In the genomic region with DNA sequence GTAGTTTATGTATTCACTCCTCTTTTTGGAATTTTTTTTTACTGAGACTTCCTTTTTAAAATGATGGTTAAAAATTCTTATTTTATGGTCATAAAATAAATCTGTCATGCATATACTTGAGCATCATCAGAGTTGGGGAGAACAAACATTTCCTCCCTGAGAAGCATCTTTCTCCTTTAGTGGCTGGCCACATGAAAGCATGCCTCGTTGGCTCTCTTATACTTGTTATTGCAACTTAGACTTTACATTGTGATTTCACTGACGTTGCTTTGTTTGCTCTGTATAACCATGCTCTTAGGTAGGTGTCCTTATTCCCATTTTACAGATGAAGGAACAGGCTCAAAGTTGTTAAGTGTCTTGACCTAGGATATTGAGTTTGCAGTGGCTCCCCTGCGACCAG, we compare ENCODE assay signal across 16 cellular contexts. TPM values are rescaled to one million over a fixed set of nuclear protein-coding genes. Genes with fewer than 3 reads are reported as not detected.
A peak's percentile ranks its signal among the peaks of the same experiment; 100 is the strongest.
DNase-seq lines count a peak whose midpoint lies in the region; ATAC-seq and TF ChIP-seq lines count a peak whose summit lies in the region.
"Had no signal": no experiment of that assay in that cellular context is flagged by ENCODE, and none has a peak within 500 bp of the region (broad histone marks: within the 10 kb centered on the region; RNA-seq: fewer than 3 reads in every experiment).

No MANE protein-coding gene starts in this region.

- no peaks in the 10 kb centered on the region for H3K27me3 ChIP-seq in Karpas-422 (ENCODE audit: low read length)
- H3K27me3 ChIP-seq: BLaER1 treated with 17β-estradiol and CSF1 and Interleukin-3, amounts not matched to agents 10 nM and 100 nM had no signal

- peak overlapping the region; percentile 10 for H3K4me2 ChIP-seq in Karpas-422 (ENCODE audit: low read depth, low read length, poor library complexity, severe bottlenecking)
- H3K4me2 ChIP-seq: A549; BLaER1 treated with 17β-estradiol and CSF1 and Interleukin-3, amounts not matched to agents 10 nM and 100 nM had no signal

- H3K36me3 Mint-ChIP-seq in activated CD4-positive, alpha-beta T cell treated with anti-CD3 and anti-CD28 coated beads, Interleukin-2, amount 10 ng/mL, durations not matched to agents 7 days and 5 days (ENCODE audit: low read depth), result peaks cover 5% of the 10 kb centered on the region
- H3K36me3 Mint-ChIP-seq in activated CD4-positive, alpha-beta T cell treated with anti-CD3 and anti-CD28 coated beads, Interleukin-2, amount 10 ng/mL, durations not matched to agents 24 days and 14 days (ENCODE audit: low read depth), result peaks cover 2% of the 10 kb centered on the region

- H3K9ac ChIP-seq in Karpas-422 (ENCODE audit: low read length), result no peak overlapping the region
- H3K9ac ChIP-seq: BLaER1 treated with 17β-estradiol and CSF1 and Interleukin-3, amounts not matched to agents 10 nM and 100 nM had no signal

- no peak overlapping the region for H3K4me3 ChIP-seq in Karpas-422 (ENCODE audit: low read length)
- H3K4me3 ChIP-seq: A549; BLaER1 treated with 17β-estradiol and CSF1 and Interleukin-3, amounts not matched to agents 10 nM and 100 nM had no signal

- CTCF ChIA-PET in activated CD4-positive, alpha-beta T cell treated with anti-CD3 and anti-CD28 coated beads, Interleukin-2, amount 10 ng/mL, durations not matched to agents 7 days and 5 days (lab: Charles Lee), result interaction anchor here (0.7 kb wide), 1 partner anchor 483 kb away, joined by 5 read pairs; no protein-coding TSS in a partner anchor

- no peaks in the 10 kb centered on the region for H3K9me3 Mint-ChIP-seq in activated CD4-positive, alpha-beta T cell treated with anti-CD3 and anti-CD28 coated beads, Interleukin-2, amount 10 ng/mL, durations not matched to agents 7 days and 5 days
- H3K9me3 Mint-ChIP-seq in activated CD4-positive, alpha-beta T cell treated with anti-CD3 and anti-CD28 coated beads, Interleukin-2, amount 10 ng/mL, durations not matched to agents 24 days and 14 days, result no peaks in the 10 kb centered on the region
- H3K9me3 Mint-ChIP-seq: CD4-positive, alpha-beta memory T cell had no signal

- DNase-seq in activated CD4-positive, alpha-beta T cell treated with anti-CD3 and anti-CD28 coated beads, Interleukin-2, amount 10 ng/mL, durations not matched to agents 7 days and 5 days, result no peak
- DNase-seq in activated CD4-positive, alpha-beta T cell treated with anti-CD3 and anti-CD28 coated beads, Interleukin-2, amount 10 ng/mL, durations not matched to agents 24 days and 14 days, result no peak
- DNase-seq in Karpas-422, result no peak
- DNase-seq in GM20000 (ENCODE audit: low spot score), result no peak
- DNase-seq: AML-193; Caco-2; Calu3; CD4-positive, alpha-beta memory T cell; DMS79 treated with DMSO at 0.1 percent for 48 hours; GF-D8 had no signal

- POLR2A ChIA-PET in activated CD4-positive, alpha-beta T cell treated with anti-CD3 and anti-CD28 coated beads, Interleukin-2, amount 10 ng/mL, durations not matched to agents 7 days and 5 days (lab: Charles Lee), result no interaction called here

- H3K27ac ChIP-seq in Karpas-422 (ENCODE audit: low read length), result no peak overlapping the region; the same call in 1 of the 2 replicates
- H3K27ac ChIP-seq: 22Rv1; A549; BLaER1 treated with 17β-estradiol and CSF1 and Interleukin-3, amounts not matched to agents 10 nM and 100 nM; C4-2B had no signal

- peaks cover 22% of the 10 kb centered on the region for H3K4me1 ChIP-seq in Karpas-422 (ENCODE audit: low read length)
- H3K4me1 ChIP-seq: A549; BLaER1 treated with 17β-estradiol and CSF1 and Interleukin-3, amounts not matched to agents 10 nM and 100 nM; Caco-2 had no signal

- peak overlapping the region; percentile 2 for H3K27ac Mint-ChIP-seq in activated CD4-positive, alpha-beta T cell treated with anti-CD3 and anti-CD28 coated beads, Interleukin-2, amount 10 ng/mL, durations not matched to agents 7 days and 5 days
- no peak overlapping the region for H3K27ac Mint-ChIP-seq in activated CD4-positive, alpha-beta T cell treated with anti-CD3 and anti-CD28 coated beads, Interleukin-2, amount 10 ng/mL, durations not matched to agents 24 days and 14 days
- H3K27ac Mint-ChIP-seq: B cell; CD4-positive, alpha-beta memory T cell had no signal

- no peaks in the 10 kb centered on the region for H3K4me1 Mint-ChIP-seq in activated CD4-positive, alpha-beta T cell treated with anti-CD3 and anti-CD28 coated beads, Interleukin-2, amount 10 ng/mL, durations not matched to agents 7 days and 5 days
- no peaks in the 10 kb centered on the region for H3K4me1 Mint-ChIP-seq in activated CD4-positive, alpha-beta T cell treated with anti-CD3 and anti-CD28 coated beads, Interleukin-2, amount 10 ng/mL, durations not matched to agents 24 days and 14 days

- no peak for ATAC-seq in HG03135 (IDR thresholded peaks at IDR 0.05; ENCODE audit: unreplicated experiment)
- ATAC-seq: A549 had no signal

- intact Hi-C loops in activated CD4-positive, alpha-beta T cell treated with anti-CD3 and anti-CD28 coated beads, Interleukin-2, amount 10 ng/mL, durations not matched to agents 24 days and 14 days (cut with micrococcal nuclease), result no loop called here

- no peaks in the 10 kb centered on the region for H4K20me1 ChIP-seq in Karpas-422 (ENCODE audit: insufficient read depth, low read depth, low read length)

- no peak overlapping the region for H3K4me3 Mint-ChIP-seq in activated CD4-positive, alpha-beta T cell treated with anti-CD3 and anti-CD28 coated beads, Interleukin-2, amount 10 ng/mL, durations not matched to agents 7 days and 5 days
- no peak overlapping the region for H3K4me3 Mint-ChIP-seq in activated CD4-positive, alpha-beta T cell treated with anti-CD3 and anti-CD28 coated beads, Interleukin-2, amount 10 ng/mL, durations not matched to agents 24 days and 14 days
- H3K4me3 Mint-ChIP-seq: B cell; CD4-positive, alpha-beta memory T cell had no signal

- no peak for TF ChIP-seq CTCF in GM20000 (IDR thresholded peaks at IDR 0.05; ENCODE audit: extremely low read depth, missing control alignments)

- H3K36me3 ChIP-seq in Karpas-422 (ENCODE audit: insufficient read depth, low read length), result peaks cover 31% of the 10 kb centered on the region

- no peaks in the 10 kb centered on the region for H3K9me3 ChIP-seq in Karpas-422 (ENCODE audit: low read length)
- H3K9me3 ChIP-seq: A549; BLaER1 treated with 17β-estradiol and CSF1 and Interleukin-3, amounts not matched to agents 10 nM and 100 nM; Caco-2 had no signal

- H3K9me2 ChIP-seq in Karpas-422 (replicated peaks; ENCODE audit: insufficient read depth, low read length), result no peaks in the 10 kb centered on the region

- H3K79me2 ChIP-seq in Karpas-422 (ENCODE audit: low read length), result peaks cover 96% of the 10 kb centered on the region

- no peaks in the 10 kb centered on the region for H3K27me3 Mint-ChIP-seq in activated CD4-positive, alpha-beta T cell treated with anti-CD3 and anti-CD28 coated beads, Interleukin-2, amount 10 ng/mL, durations not matched to agents 7 days and 5 days
- no peaks in the 10 kb centered on the region for H3K27me3 Mint-ChIP-seq in activated CD4-positive, alpha-beta T cell treated with anti-CD3 and anti-CD28 coated beads, Interleukin-2, amount 10 ng/mL, durations not matched to agents 24 days and 14 days
- H3K27me3 Mint-ChIP-seq: B cell; CD4-positive, alpha-beta memory T cell had no signal

- no peak overlapping the region for H2AFZ ChIP-seq in Karpas-422 (ENCODE audit: low read length)

RNA-seq across cellular contexts. Expression of a gene that starts 18.1 kb away (rescaled TPM):
- total RNA-seq in activated CD4-positive, alpha-beta T cell treated with anti-CD3 and anti-CD28 coated beads, Interleukin-2, amount 10 ng/mL, durations not matched to agents 7 days and 5 days, result 10 to 100 TPM; 35.0 to 45.4 TPM
- 37.2 and 39.6 TPM in 2 replicates for total RNA-seq in activated CD4-positive, alpha-beta T cell treated with anti-CD3 and anti-CD28 coated beads, Interleukin-2, amount 10 ng/mL, durations not matched to agents 24 days and 14 days
- total RNA-seq in Karpas-422 (2014; rRNA removed; shearing (Covaris generic); ENCODE audit: low replicate concordance), result 81.8 and 109 TPM in 2 replicates
